ENCODE assay signal across 1 cellular context in the genomic region with DNA sequence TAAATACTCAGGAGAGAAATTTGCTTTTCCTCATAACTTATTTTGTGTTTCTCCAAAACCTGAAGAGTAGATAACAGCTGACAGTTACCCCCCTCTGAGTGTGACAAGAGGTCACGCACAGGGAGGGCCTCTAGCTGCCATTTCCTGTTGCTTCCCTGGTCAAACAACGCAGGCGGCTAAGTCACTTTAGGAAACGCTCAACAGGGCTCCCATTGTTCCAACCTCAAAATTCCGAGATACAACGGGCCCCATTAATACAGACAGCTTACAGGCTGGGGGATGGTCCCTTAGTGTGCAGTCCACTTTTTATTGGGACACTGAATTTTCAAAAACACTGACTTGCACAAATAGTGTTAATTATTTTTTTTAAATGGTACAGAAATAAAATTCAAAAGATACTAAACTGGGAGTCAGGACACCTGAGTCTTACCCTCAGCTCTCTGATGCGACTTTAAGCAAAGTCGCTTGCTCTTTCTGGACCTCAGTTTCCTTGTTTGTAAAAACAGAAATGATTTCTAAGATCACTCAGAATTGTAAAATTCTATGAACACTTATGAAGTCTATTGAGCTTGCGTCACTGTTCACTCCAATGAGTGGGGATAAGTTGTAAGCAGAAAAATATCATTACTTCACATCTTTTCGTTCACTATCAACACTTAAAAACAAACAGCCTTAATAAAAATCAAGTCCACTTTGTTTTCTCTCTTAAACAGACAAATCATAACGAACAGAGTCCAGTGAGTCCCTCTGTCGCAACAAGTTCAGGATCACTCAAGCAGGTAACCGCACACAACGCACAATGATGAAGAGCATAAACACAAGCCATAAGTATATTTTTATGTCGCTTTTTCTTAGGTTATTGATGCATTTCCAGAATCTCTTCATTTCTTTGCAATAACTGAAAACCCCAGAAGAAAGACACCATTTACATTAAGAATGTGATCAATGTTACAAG.
TF ChIP-seq lines count a peak whose summit lies in the region.

No MANE protein-coding gene starts in this region.

TF ChIP-seq in HepG2, 621 proteins besides CTCF, POLR2A, EP300 and RAD21 (continued from another document and continues in another):
- TF ChIP-seq, protein P1, sequence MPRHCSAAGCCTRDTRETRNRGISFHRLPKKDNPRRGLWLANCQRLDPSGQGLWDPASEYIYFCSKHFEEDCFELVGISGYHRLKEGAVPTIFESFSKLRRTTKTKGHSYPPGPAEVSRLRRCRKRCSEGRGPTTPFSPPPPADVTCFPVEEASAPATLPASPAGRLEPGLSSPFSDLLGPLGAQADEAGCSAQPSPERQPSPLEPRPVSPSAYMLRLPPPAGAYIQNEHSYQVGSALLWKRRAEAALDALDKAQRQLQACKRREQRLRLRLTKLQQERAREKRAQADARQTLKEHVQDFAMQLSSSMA (CRISPR knock-in tag; IDR thresholded peaks at IDR 0.05), result no peak
- TF ChIP-seq ZNF101 (CRISPR knock-in tag; IDR thresholded peaks at IDR 0.05; ENCODE audit: borderline replicate concordance, low read depth) (0 out of 2 replicates have a peak, but pooled peaks have one; percentile 21), SUZ12 (IDR thresholded peaks at IDR 0.05; ENCODE audit: low read depth, low read length) (no peak), YEATS2 (CRISPR knock-in tag; IDR thresholded peaks at IDR 0.05; ENCODE audit: borderline replicate concordance) (peak; percentile 44; the same call in 1 of the 2 replicates), THAP11 (CRISPR knock-in tag; IDR thresholded peaks at IDR 0.05) (no peak), ZNF567 (CRISPR knock-in tag; IDR thresholded peaks at IDR 0.05; ENCODE audit: borderline replicate concordance) (no peak), ZNF549 (CRISPR knock-in tag; IDR thresholded peaks at IDR 0.05) (no peak), JUNB (CRISPR knock-in tag; IDR thresholded peaks at IDR 0.05; ENCODE audit: borderline replicate concordance) (no peak), REXO4 (CRISPR knock-in tag; IDR thresholded peaks at IDR 0.05; ENCODE audit: borderline replicate concordance) (no peak), AGO2 (optimal IDR thresholded peaks at IDR 0.05; ENCODE audit: low read depth, low read length) (no peak), ZNF30 (CRISPR knock-in tag; IDR thresholded peaks at IDR 0.05) (no peak), CCDC6 (CRISPR knock-in tag; IDR thresholded peaks at IDR 0.05) (no peak; the same call in 1 of the 2 replicates), HDAC6 (IDR thresholded peaks at IDR 0.05; ENCODE audit: low read depth, low read length) (no peak), RORA (CRISPR knock-in tag; IDR thresholded peaks at IDR 0.05) (no peak), ZNF124 (CRISPR knock-in tag; IDR thresholded peaks at IDR 0.05) (peak; percentile 70; the same call in 1 of the 2 replicates), NR2F2 (IDR thresholded peaks at IDR 0.05; ENCODE audit: borderline replicate concordance, low read depth) (peak; percentile 86), ZNF546 (CRISPR knock-in tag; conservative IDR thresholded peaks at IDR 0.05) (no peak), ARNT (IDR thresholded peaks at IDR 0.05) (no peak), ZNF577 (CRISPR knock-in tag; IDR thresholded peaks at IDR 0.05; ENCODE audit: borderline replicate concordance, low read depth) (no peak), ZNF605 (CRISPR knock-in tag; IDR thresholded peaks at IDR 0.05) (0 out of 2 replicates have a peak, but pooled peaks have one; percentile 36), RBAK (CRISPR knock-in tag; IDR thresholded peaks at IDR 0.05) (no peak), SMARCC2 (IDR thresholded peaks at IDR 0.05) (no peak), NFKBIZ (CRISPR knock-in tag; IDR thresholded peaks at IDR 0.05) (no peak), AKAP8 (CRISPR knock-in tag; IDR thresholded peaks at IDR 0.05) (no peak), FOXM1 (CRISPR knock-in tag; IDR thresholded peaks at IDR 0.05) (no peak)
- TF ChIP-seq, protein P2, sequence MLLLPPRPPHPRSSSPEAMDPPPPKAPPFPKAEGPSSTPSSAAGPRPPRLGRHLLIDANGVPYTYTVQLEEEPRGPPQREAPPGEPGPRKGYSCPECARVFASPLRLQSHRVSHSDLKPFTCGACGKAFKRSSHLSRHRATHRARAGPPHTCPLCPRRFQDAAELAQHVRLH (CRISPR knock-in tag; IDR thresholded peaks at IDR 0.05; ENCODE audit: borderline replicate concordance, low read depth), result peak; percentile 78; the same call in 1 of the 2 replicates
- TF ChIP-seq, protein P3, sequence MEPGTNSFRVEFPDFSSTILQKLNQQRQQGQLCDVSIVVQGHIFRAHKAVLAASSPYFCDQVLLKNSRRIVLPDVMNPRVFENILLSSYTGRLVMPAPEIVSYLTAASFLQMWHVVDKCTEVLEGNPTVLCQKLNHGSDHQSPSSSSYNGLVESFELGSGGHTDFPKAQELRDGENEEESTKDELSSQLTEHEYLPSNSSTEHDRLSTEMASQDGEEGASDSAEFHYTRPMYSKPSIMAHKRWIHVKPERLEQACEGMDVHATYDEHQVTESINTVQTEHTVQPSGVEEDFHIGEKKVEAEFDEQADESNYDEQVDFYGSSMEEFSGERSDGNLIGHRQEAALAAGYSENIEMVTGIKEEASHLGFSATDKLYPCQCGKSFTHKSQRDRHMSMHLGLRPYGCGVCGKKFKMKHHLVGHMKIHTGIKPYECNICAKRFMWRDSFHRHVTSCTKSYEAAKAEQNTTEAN (CRISPR knock-in tag; conservative IDR thresholded peaks at IDR 0.05), result peak; percentile 97
- TF ChIP-seq, protein P4, sequence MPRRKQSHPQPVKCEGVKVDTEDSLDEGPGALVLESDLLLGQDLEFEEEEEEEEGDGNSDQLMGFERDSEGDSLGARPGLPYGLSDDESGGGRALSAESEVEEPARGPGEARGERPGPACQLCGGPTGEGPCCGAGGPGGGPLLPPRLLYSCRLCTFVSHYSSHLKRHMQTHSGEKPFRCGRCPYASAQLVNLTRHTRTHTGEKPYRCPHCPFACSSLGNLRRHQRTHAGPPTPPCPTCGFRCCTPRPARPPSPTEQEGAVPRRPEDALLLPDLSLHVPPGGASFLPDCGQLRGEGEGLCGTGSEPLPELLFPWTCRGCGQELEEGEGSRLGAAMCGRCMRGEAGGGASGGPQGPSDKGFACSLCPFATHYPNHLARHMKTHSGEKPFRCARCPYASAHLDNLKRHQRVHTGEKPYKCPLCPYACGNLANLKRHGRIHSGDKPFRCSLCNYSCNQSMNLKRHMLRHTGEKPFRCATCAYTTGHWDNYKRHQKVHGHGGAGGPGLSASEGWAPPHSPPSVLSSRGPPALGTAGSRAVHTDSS (CRISPR knock-in tag; conservative IDR thresholded peaks at IDR 0.05), result no peak
- TF ChIP-seq, protein P5, sequence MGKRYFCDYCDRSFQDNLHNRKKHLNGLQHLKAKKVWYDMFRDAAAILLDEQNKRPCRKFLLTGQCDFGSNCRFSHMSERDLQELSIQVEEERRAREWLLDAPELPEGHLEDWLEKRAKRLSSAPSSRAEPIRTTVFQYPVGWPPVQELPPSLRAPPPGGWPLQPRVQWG (CRISPR knock-in tag; IDR thresholded peaks at IDR 0.05; ENCODE audit: borderline replicate concordance, low read depth), result no peak
- TF ChIP-seq, protein P6, sequence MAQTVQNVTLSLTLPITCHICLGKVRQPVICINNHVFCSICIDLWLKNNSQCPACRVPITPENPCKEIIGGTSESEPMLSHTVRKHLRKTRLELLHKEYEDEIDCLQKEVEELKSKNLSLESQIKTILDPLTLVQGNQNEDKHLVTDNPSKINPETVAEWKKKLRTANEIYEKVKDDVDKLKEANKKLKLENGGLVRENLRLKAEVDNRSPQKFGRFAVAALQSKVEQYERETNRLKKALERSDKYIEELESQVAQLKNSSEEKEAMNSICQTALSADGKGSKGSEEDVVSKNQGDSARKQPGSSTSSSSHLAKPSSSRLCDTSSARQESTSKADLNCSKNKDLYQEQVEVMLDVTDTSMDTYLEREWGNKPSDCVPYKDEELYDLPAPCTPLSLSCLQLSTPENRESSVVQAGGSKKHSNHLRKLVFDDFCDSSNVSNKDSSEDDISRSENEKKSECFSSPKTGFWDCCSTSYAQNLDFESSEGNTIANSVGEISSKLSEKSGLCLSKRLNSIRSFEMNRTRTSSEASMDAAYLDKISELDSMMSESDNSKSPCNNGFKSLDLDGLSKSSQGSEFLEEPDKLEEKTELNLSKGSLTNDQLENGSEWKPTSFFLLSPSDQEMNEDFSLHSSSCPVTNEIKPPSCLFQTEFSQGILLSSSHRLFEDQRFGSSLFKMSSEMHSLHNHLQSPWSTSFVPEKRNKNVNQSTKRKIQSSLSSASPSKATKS (CRISPR knock-in tag; IDR thresholded peaks at IDR 0.05), result no peak
- TF ChIP-seq, protein P7, sequence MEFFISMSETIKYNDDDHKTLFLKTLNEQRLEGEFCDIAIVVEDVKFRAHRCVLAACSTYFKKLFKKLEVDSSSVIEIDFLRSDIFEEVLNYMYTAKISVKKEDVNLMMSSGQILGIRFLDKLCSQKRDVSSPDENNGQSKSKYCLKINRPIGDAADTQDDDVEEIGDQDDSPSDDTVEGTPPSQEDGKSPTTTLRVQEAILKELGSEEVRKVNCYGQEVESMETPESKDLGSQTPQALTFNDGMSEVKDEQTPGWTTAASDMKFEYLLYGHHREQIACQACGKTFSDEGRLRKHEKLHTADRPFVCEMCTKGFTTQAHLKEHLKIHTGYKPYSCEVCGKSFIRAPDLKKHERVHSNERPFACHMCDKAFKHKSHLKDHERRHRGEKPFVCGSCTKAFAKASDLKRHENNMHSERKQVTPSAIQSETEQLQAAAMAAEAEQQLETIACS (CRISPR knock-in tag; IDR thresholded peaks at IDR 0.05), result no peak
- TF ChIP-seq, protein P8, sequence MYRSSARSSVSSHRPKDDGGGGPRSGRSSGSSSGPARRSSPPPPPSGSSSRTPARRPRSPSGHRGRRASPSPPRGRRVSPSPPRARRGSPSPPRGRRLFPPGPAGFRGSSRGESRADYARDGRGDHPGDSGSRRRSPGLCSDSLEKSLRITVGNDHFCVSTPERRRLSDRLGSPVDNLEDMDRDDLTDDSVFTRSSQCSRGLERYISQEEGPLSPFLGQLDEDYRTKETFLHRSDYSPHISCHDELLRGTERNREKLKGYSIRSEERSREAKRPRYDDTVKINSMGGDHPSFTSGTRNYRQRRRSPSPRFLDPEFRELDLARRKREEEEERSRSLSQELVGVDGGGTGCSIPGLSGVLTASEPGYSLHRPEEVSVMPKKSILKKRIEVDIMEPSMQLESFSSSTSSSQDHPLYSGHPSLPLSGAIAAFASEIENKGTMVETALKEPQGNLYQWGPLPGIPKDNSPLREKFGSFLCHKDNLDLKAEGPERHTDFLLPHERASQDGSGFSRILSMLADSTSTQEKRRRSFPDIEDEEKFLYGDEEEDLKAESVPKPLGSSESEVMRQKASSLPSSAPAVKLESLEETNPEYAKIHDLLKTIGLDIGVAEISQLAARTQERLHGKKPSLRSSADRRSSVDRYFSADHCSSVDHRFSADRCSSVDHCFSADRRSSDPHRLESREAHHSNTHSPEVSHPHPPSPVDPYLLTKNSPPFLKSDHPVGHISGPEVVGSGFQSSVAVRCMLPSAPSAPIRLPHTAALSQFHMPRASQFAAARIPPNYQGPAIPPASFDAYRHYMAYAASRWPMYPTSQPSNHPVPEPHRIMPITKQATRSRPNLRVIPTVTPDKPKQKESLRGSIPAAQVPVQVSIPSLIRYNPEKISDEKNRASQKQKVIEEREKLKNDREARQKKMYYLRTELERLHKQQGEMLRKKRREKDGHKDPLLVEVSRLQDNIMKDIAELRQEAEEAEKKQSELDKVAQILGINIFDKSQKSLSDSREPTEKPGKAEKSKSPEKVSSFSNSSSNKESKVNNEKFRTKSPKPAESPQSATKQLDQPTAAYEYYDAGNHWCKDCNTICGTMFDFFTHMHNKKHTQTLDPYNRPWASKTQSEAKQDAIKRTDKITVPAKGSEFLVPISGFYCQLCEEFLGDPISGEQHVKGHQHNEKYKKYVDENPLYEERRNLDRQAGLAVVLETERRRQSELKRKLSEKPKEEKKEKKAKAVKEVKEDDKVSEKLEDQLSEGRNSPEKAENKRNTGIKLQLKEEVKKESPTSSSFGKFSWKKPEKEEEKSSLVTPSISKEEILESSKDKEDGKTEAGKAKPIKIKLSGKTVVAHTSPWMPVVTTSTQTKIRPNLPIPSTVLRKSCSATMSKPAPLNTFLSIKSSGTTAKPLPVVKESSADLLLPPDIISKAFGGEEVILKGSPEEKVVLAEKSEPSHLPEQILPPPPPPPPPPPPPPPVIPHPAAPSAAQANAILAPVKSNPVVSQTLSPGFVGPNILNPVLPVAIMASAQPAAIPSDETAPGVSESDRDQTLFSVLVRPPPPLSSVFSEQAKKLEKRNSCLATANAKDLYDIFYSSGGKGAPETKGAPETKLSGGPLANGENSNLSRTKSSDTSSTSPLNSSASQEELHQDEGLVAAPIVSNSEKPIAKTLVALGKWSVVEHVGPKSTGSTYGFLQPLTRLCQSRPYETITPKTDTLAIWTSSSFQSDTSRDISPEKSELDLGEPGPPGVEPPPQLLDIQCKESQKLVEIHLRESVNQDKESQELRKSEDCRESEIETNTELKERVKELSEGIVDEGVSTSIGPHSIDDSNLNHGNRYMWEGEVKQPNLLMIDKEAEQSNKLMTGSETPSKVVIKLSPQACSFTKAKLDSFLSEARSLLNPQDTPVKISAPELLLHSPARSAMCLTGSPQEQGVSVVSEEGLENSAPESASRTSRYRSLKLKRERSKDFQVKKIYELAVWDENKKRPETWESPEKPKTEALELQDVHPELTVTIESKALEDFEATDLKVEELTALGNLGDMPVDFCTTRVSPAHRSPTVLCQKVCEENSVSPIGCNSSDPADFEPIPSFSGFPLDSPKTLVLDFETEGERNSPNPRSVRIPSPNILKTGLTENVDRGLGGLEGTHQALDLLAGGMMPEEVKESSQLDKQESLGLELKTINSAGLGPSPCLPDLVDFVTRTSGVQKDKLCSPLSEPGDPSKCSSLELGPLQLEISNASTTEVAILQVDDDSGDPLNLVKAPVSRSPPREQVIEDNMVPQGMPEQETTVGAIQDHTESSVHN (CRISPR knock-in tag; IDR thresholded peaks at IDR 0.05), result no peak
- TF ChIP-seq, protein P9, sequence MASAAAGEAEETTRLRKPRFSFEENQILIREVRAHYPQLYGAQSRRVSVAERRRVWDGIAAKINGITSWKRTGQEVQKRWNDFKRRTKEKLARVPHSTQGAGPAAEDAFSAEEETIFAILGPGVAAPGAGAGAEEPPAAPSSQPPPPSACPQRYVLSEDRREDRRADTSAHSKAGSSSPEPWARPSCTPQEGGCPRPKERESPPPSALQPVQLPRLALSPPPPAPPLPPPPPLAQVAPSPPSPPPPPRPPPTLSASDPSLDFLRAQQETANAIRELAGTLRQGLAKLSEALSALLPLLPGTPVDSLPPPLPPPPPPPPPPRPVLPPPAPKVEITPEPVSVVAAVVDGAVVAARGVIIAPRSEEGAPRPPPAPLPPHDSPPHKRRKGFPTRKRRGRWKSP (CRISPR knock-in tag; IDR thresholded peaks at IDR 0.05), result no peak
- TF ChIP-seq, protein P10, sequence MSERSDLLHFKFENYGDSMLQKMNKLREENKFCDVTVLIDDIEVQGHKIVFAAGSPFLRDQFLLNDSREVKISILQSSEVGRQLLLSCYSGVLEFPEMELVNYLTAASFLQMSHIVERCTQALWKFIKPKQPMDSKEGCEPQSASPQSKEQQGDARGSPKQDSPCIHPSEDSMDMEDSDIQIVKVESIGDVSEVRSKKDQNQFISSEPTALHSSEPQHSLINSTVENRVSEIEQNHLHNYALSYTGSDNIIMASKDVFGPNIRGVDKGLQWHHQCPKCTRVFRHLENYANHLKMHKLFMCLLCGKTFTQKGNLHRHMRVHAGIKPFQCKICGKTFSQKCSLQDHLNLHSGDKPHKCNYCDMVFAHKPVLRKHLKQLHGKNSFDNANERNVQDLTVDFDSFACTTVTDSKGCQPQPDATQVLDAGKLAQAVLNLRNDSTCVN (CRISPR knock-in tag; IDR thresholded peaks at IDR 0.05; ENCODE audit: borderline replicate concordance), result no peak
